23 cellular contexts compared by ENCODE assay signal in the genomic region with DNA sequence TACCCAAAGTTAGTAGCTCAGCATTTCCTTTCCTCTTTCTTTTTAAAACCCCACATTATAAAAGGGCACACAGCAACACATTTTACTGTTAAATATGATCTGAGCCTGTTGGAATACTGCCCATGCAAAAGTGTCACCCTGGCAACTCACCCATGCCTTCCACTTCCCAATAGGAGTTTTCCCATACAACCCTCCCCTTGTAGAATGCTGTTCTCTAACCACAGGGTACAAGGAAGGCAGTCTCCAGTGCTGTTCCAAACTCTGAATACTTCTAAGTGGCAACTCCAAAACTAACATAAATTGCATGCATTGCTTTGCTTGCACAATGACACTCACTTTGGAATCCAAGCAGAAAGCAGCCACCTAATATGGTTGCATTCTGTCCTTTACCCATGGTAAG.
"Had no signal": no experiment of that assay in that cellular context is flagged by ENCODE, and none has a peak within 500 bp of the region (broad histone marks: within the 10 kb centered on the region; RNA-seq: fewer than 3 reads in every experiment).

No MANE protein-coding gene starts in this region.

- DNase-seq: activated CD4-positive, alpha-beta T cell treated with anti-CD3 and anti-CD28 coated beads, Interleukin-2, amount 10 ng/mL, durations not matched to agents 24 days and 14 days; activated CD4-positive, alpha-beta T cell treated with anti-CD3 and anti-CD28 coated beads, Interleukin-2, amount 50 U/mL, for 4 hours; activated CD8-positive, alpha-beta T cell treated with anti-CD3 and anti-CD28 coated beads for 36 hours; activated effector memory CD4-positive, alpha-beta T cell treated with anti-CD3 and anti-CD28 coated beads, Interleukin-2, amount 50 U/mL, for 16 hours; activated naive CD4-positive, alpha-beta T cell; activated naive CD4-positive, alpha-beta T cell treated with anti-CD3 and anti-CD28 coated beads, Interleukin-2, amount 50 U/mL, for 16 hours; activated naive CD8-positive, alpha-beta T cell treated with anti-CD3 and anti-CD28 coated beads for 36 hours; activated T-cell treated with anti-CD3 and anti-CD28 coated beads, Interleukin-2, amount 50 U/mL, for 1 hour; activated T-cell treated with anti-CD3 and anti-CD28 coated beads, Interleukin-2, amount 50 U/mL, for 72 hours; amniotic stem cell; Karpas-422; KBM-7; NCI-H1105 treated with DMSO at 0.1 percent for 48 hours; NCI-H1436 treated with DMSO at 0.1 percent for 48 hours; NCI-H1694 treated with DMSO at 0.1 percent for 48 hours; NCI-H2029; NCI-H510A treated with DMSO at 0.1 percent for 48 hours; OCI-M1; Right ventricle myocardium superior; SW 1271; T-helper 1 cell; T1000 had no signal

- ATAC-seq: activated CD8-positive, alpha-beta T cell treated with anti-CD3 and anti-CD28 coated beads for 36 hours; activated T-cell treated with anti-CD3 and anti-CD28 coated beads, Interleukin-2, amount 50 U/mL, for 72 hours; activated T-helper 17 cell treated with anti-CD3 and anti-CD28 coated beads, Interleukin-2, amount 50 U/mL, for 72 hours had no signal
